8 cellular contexts compared by ENCODE assay signal in the genomic region with DNA sequence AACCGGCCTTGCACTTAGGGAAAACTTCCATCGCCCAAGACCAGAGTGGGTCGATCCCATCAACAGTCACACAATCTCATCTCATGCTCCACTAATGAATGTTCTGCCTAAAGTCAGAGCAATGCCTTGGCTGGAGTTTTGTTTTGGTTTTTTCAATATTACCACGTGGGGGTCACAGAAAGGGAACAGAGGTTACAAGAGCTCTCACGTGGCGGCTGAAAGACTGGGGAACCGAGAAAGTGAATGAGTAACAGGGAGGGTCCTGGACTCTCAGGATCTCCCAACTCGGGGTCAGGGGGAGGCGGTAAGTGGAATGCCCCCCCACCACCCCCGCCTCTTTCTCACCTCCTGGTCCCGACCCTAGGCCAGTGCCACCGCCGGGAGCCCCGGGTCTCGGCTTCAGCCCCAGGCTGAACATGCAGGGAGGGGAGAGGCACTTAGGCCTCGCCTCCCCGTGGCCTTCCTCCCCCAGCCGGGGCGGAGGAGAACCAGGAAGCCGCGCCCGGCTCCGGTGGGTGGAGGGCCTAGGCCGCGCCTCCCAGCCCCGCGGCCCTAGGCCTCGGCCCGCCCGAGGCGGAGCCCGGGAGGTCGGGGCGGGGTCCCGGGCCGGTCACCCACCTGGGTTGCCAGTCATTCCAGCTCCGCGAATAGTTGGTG.
DNase-seq lines count a peak whose midpoint lies in the region; ATAC-seq and TF ChIP-seq lines count a peak whose summit lies in the region.
"Not testable (repeated sequence)": the region's sequence is repeated elsewhere in the genome, so short reads cannot be mapped to it uniquely, and the experiment has no call there.

No MANE protein-coding gene starts in this region.

- H3K36me3 ChIP-seq in KOPT-K1 (ENCODE audit: insufficient read depth, low read length); ascending aorta; left ventricle myocardium inferior; neutrophil; transverse colon: not testable (repeated sequence)

- not testable (repeated sequence) for TF ChIP-seq EP300 in transverse colon (IDR thresholded peaks at IDR 0.05; ENCODE audit: low read depth)

- not testable (repeated sequence) for H3K27me3 Mint-ChIP-seq in T-helper 1 cell treated with Interleukin-12 subunit alpha and Interleukin-12 subunit beta and Interleukin-4 antibody, amounts not matched to agents 30 μg/mL and 1 μg/mL, for 36 hours (ENCODE audit: low read depth)

- peak overlapping the region; percentile 71 to 83 for H3K4me3 ChIP-seq in ascending aorta
- H3K4me3 ChIP-seq in left ventricle myocardium inferior = peak overlapping the region; percentile 71
- H3K4me3 ChIP-seq in neutrophil (ENCODE audit: low read depth in 1 of 2, low read length in 1 of 2) = peak overlapping the region; percentile 67 to 71
- peak overlapping the region; percentile 28 to 66 (median 56) for H3K4me3 ChIP-seq in transverse colon

- H3K9me3 ChIP-seq in KOPT-K1 (ENCODE audit: insufficient read depth, low read length, poor library complexity, severe bottlenecking); ascending aorta; left ventricle myocardium inferior (replicated peaks); neutrophil; transverse colon: not testable (repeated sequence)

- peak overlapping the region; percentile 66 for H3K27ac ChIP-seq in KOPT-K1 (ENCODE audit: low read depth, low read length, poor library complexity, severe bottlenecking)
- H3K27ac ChIP-seq in ascending aorta = peak overlapping the region; percentile 88 to 95
- H3K27ac ChIP-seq in left ventricle myocardium inferior (replicated peaks) = peak overlapping the region; percentile 93
- H3K27ac ChIP-seq in neutrophil = peak overlapping the region; percentile 89
- peak overlapping the region; percentile 89 to 98 (median 96) for H3K27ac ChIP-seq in transverse colon

- H3K27ac Mint-ChIP-seq in T-helper 1 cell treated with Interleukin-12 subunit alpha and Interleukin-12 subunit beta and Interleukin-4 antibody, amounts not matched to agents 30 μg/mL and 1 μg/mL, for 36 hours = peak overlapping the region; percentile 90

- DNase-seq in GM13976 (ENCODE audit: low spot score) = peak; percentile 46
- DNase-seq in ascending aorta (ENCODE audit: low spot score in 2 of 2) = peak in 1 of 2 donors; percentile 77
- peak; percentile 77 for DNase-seq in left ventricle myocardium inferior
- peak; percentile 75 for DNase-seq in transverse colon

- WGBS in transverse colon (ENCODE audit: low coverage in 1 of 2), 2 donors = 0% methylated on average over 14 of the region's 38 CpGs; no CpG with 5 or more reads in 1 of the 2 donors

- ATAC-seq in HG02588 (IDR thresholded peaks at IDR 0.05; ENCODE audit: unreplicated experiment) = peak; percentile 39

- TF ChIP-seq POLR2A in transverse colon (IDR thresholded peaks at IDR 0.05) = not testable (repeated sequence)

- H3K4me1 Mint-ChIP-seq in T-helper 1 cell treated with Interleukin-12 subunit alpha and Interleukin-12 subunit beta and Interleukin-4 antibody, amounts not matched to agents 30 μg/mL and 1 μg/mL, for 36 hours (ENCODE audit: low read depth) = peaks cover 22% of the 10 kb centered on the region

- not testable (repeated sequence) for H3K36me3 Mint-ChIP-seq in T-helper 1 cell treated with Interleukin-12 subunit alpha and Interleukin-12 subunit beta and Interleukin-4 antibody, amounts not matched to agents 30 μg/mL and 1 μg/mL, for 36 hours (ENCODE audit: low read depth)

- not testable (repeated sequence) for H3K4me1 ChIP-seq in ascending aorta
- H3K4me1 ChIP-seq in left ventricle myocardium inferior = peaks cover 20% of the 10 kb centered on the region
- peaks cover 4 to 22% of the 10 kb centered on the region in 2 experiments for H3K4me1 ChIP-seq in neutrophil (ENCODE audit: control insufficient read depth in 1 of 2, insufficient read depth in 1 of 2, low read depth in 1 of 2, low read length in 1 of 2)
- H3K4me1 ChIP-seq in transverse colon = peaks cover under 1 to 46% (median 20%) of the 10 kb centered on the region in 4 donors

- H3K4me3 Mint-ChIP-seq in T-helper 1 cell treated with Interleukin-12 subunit alpha and Interleukin-12 subunit beta and Interleukin-4 antibody, amounts not matched to agents 30 μg/mL and 1 μg/mL, for 36 hours = peak overlapping the region; percentile 96

- in situ Hi-C loops in GM13976 (cut with MboI; ENCODE audit: low sequenced_read_pairs, unreplicated experiment); transverse colon (cut with MboI; ENCODE audit: low pct_ligation_motif_present in 1 of 4, low pct_unique_long_range_greater_than_20kb in 1 of 4, low sequenced_read_pairs in 3 of 4): not testable (repeated sequence)

- TF ChIP-seq CTCF in GM13976 (IDR thresholded peaks at IDR 0.05; ENCODE audit: borderline replicate concordance, control extremely low read depth, extremely low read depth, insufficient read depth, missing control alignments); ascending aorta (IDR thresholded peaks at IDR 0.05); left ventricle myocardium inferior (IDR thresholded peaks at IDR 0.05; ENCODE audit: borderline replicate concordance); neutrophil (IDR thresholded peaks at IDR 0.05); transverse colon (IDR thresholded peaks at IDR 0.05): not testable (repeated sequence)

- intact Hi-C loops in ascending aorta (cut with DNase I); left ventricle myocardium inferior (cut with micrococcal nuclease); transverse colon (cut with DNase I; ENCODE audit: low total_unique reads): not testable (repeated sequence)

- not testable (repeated sequence) for H3K9me3 Mint-ChIP-seq in T-helper 1 cell treated with Interleukin-12 subunit alpha and Interleukin-12 subunit beta and Interleukin-4 antibody, amounts not matched to agents 30 μg/mL and 1 μg/mL, for 36 hours

- not testable (repeated sequence) for H3K27me3 ChIP-seq in ascending aorta; left ventricle myocardium inferior (ENCODE audit: low read depth); neutrophil; transverse colon
